ENCODE assay signal across 1 cellular context in the genomic region with DNA sequence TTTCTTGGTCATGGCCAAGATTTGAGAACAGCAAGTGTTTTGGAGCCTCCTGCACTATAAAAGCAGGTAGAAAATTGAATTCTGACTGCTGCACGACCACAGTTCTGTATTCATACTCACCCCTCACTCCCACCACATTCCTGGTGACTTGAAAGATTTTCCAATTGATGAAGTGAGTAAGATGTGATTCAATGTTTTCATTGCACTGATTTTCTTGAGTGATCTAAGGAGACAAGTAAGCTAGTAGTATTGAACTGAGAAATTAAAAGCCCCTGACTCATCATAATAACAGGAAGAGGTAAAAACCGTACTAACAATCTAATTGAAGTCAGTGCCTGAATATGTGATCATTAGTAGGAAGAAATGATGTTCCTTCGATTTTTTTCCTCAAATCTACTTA.
TF ChIP-seq lines count a peak whose summit lies in the region.

No MANE protein-coding gene starts in this region.

TF ChIP-seq in HCT116, 20 proteins besides CTCF, POLR2A, EP300 and RAD21 (continued from another document):
- TF ChIP-seq REST (IDR thresholded peaks at IDR 0.05; ENCODE audit: low read depth) = no peak
- peak; percentile 98 for TF ChIP-seq FOSL1 (IDR thresholded peaks at IDR 0.05; ENCODE audit: low read depth)
- peak; percentile 84 for TF ChIP-seq SP1 (IDR thresholded peaks at IDR 0.05; ENCODE audit: low read depth)
- peak; percentile 68 for TF ChIP-seq SRF (IDR thresholded peaks at IDR 0.05; ENCODE audit: low read depth)
- no peak for TF ChIP-seq YY1 (IDR thresholded peaks at IDR 0.05; ENCODE audit: extremely low read depth, insufficient replicate concordance, low read depth, low read length)
- TF ChIP-seq ZNF274 (IDR thresholded peaks at IDR 0.05; ENCODE audit: low read depth, low read length) = no peak
- TF ChIP-seq MAX (IDR thresholded peaks at IDR 0.05) = peak; percentile 37; the same call in 1 of the 2 replicates
- peak; percentile 71; the same call in 1 of the 2 replicates for TF ChIP-seq CBX3 (IDR thresholded peaks at IDR 0.05; ENCODE audit: low read depth)
- TF ChIP-seq ZFX (IDR thresholded peaks at IDR 0.05) = no peak
- TF ChIP-seq EGR1 (IDR thresholded peaks at IDR 0.05; ENCODE audit: low read depth) = peak; percentile 85
- TF ChIP-seq JUND (IDR thresholded peaks at IDR 0.05) = peak; percentile 94
- TF ChIP-seq SIN3A (IDR thresholded peaks at IDR 0.05; ENCODE audit: low read depth) = peak; percentile 92
